ENCODE assay signal across 8 cellular contexts in the genomic region with DNA sequence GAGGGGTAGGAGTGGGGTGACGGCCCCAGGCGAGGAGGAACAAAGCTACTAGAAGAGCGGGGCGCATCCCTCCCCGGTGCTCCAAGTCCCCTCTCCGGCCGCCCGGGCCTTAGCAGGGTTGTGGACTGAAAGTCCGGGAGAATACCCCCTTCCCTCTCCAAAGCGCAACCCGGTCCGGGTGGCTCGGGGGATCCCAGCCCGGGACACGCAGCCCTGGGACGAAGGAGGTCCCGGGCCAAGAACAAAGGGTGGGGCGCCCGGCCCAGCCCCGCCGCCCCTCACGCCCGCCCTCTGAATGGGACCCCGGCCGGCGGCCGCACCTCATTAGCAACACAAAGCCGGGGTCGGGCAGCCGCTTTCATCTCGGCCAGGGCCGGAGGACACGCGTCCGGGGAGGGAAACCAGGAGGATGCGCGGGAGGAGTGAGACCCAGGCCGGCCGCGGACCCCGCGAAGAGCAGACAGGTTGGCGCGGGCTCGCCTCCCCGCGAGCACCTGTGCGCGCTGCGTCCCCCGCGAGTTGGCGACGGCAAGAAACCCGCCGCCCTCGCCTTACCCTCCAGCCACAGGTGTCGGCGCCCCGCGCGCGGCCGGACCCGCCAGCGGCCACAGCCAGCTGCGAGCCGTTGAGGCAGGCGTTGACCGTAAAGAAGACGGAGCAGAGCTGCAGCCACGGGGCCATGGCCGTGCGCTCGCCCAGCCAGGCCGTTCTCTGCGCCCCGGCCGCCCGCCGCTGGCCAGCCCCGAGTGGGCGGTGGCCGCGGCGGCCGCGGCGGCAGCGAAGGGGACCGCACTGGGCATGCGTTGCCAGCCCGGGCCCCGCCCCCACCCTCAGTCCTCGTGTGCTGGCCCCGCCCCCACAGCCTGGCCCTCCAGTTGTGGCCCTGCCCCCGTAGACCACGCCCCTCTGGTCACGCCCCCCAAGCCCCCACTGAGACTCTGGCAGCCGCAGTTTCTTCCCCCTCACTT. TPM values are rescaled to one million over a fixed set of nuclear protein-coding genes. Genes with fewer than 3 reads are reported as not detected.
DNase-seq lines count a peak whose midpoint lies in the region; ATAC-seq, FAIRE-seq and TF ChIP-seq lines count a peak whose summit lies in the region.

A gene (minus strand): TSS at position 748 of the 968 bp plus-strand sequence. CDS start 67 bp downstream, at position 681.

- no peak for FAIRE-seq in small intestine (lab: Jason Lieb, UNC)

- ATAC-seq in GM18909 (IDR thresholded peaks at IDR 0.05; ENCODE audit: poor library complexity, unreplicated experiment) (peak; percentile 51), HG02852 (IDR thresholded peaks at IDR 0.05; ENCODE audit: unreplicated experiment) (no peak)

- intact Hi-C loops in A673 (cut with micrococcal nuclease; ENCODE audit: unreplicated experiment) (loop anchor here (5.0 kb wide), 1 partner anchor 57 kb away; no protein-coding TSS in a partner anchor), breast epithelium (cut with DNase I; ENCODE audit: low total_unique reads) (no loop called here)

- peaks cover 4% of the 10 kb centered on the region for H3K27me3 ChIP-seq in A673 (replicated peaks; ENCODE audit: insufficient read depth, low read depth, low read length, poor library complexity)
- no peaks in the 10 kb centered on the region for H3K27me3 ChIP-seq in breast epithelium
- H3K27me3 ChIP-seq in small intestine (ENCODE audit: control insufficient read depth in 2 of 2, insufficient read depth in 2 of 2, low read length in 2 of 2) = peaks cover 7 to 9% of the 10 kb centered on the region in 2 donors

- 0 to 1% (median 1%) methylated on average over 67 to 100 of the region's 100 CpGs for WGBS in small intestine, 3 donors

- CTCF ChIA-PET in A673 (lab: Charles Lee) = no interaction called here

- POLR2A ChIA-PET in A673 (lab: Charles Lee; ENCODE audit: low non-redundant PET) = no interaction called here

- TF ChIP-seq CTCF in A673 (conservative IDR thresholded peaks at IDR 0.05; ENCODE audit: low read depth, low read length) = no peak
- no peak for TF ChIP-seq CTCF in breast epithelium (IDR thresholded peaks at IDR 0.05)

- H3K36me3 ChIP-seq in A673 (ENCODE audit: insufficient read depth, low read length, poor library complexity, severe bottlenecking) (no peaks in the 10 kb centered on the region), breast epithelium (no peaks in the 10 kb centered on the region), small intestine (ENCODE audit: control insufficient read depth in 2 of 2, insufficient read depth in 2 of 2, low read length in 2 of 2) (no peaks in the 10 kb centered on the region)

- DNase-seq in A673 (ENCODE audit: low spot score) (peak; percentile 74), MV-4-11 (lab: John Stamatoyannopoulos, UW) (peak; percentile 8), T1000 (lab: John Stamatoyannopoulos, UW) (peak; percentile 63), breast epithelium (ENCODE audit: low spot score in 2 of 2) (peak; percentile 60 to 69), iPS-NIHi7 (ENCODE audit: extremely low spot score) (peak; percentile 91), small intestine (peak; percentile 51)

- H3K4me1 ChIP-seq in A673 (ENCODE audit: insufficient read depth, low read length, poor library complexity, severe bottlenecking) = peaks cover 13% of the 10 kb centered on the region
- peaks cover 4 to 10% of the 10 kb centered on the region in 2 donors for H3K4me1 ChIP-seq in breast epithelium
- no peaks in the 10 kb centered on the region for H3K4me1 ChIP-seq in small intestine (ENCODE audit: control insufficient read depth in 2 of 2, insufficient read depth in 1 of 2, low read depth in 1 of 2, low read length in 1 of 2)

- H3K27ac ChIP-seq in A673 (ENCODE audit: low read depth, low read length, poor library complexity, severe bottlenecking) (no peak within 1 kb of the TSS), breast epithelium (peak within 1 kb of the TSS; percentile 76 to 83), small intestine (ENCODE audit: low read depth in 1 of 2, low read length in 1 of 2) (no peak within 1 kb of the TSS)

- BruUV-seq in A673 (replicated peaks; lab: Mats Ljungman, UMichigan) = no TSS peak

- H3K9me3 ChIP-seq in A673 (ENCODE audit: low read depth, low read length, poor library complexity, severe bottlenecking) (no peaks in the 10 kb centered on the region), breast epithelium (no peaks in the 10 kb centered on the region), small intestine (ENCODE audit: control insufficient read depth, low read depth) (no peaks in the 10 kb centered on the region)

- H3K4me3 ChIP-seq in A673 (ENCODE audit: low read depth, low read length, poor library complexity, severe bottlenecking) = peak within 1 kb of the TSS; percentile 51
- H3K4me3 ChIP-seq in breast epithelium = peak within 1 kb of the TSS; percentile 78 to 87 (median 79)
- H3K4me3 ChIP-seq in small intestine (ENCODE audit: low read depth in 1 of 2, low read length in 2 of 2) = peak within 1 kb of the TSS; percentile 33 to 63

- no peak for TF ChIP-seq POLR2A in breast epithelium (IDR thresholded peaks at IDR 0.05)

RNA-seq across cellular contexts. Expression of the gene that starts here (rescaled TPM):
- total RNA-seq in A673 (2021) = 1.3 and 2.2 TPM in 2 replicates
- 10 to 100 TPM in 2 of 3 donors, 1 to 10 TPM in 1; 3.0 to 31.8 (median 31.0) TPM for total RNA-seq in breast epithelium
- under 1 TPM in 1 of 3 donors, not detected in 2; 0.87 TPM for polyA plus RNA-seq in small intestine

Comparison
In these comparisons a context has a peak if more than half of its experiments do, and no peak if none do; other contexts are left out.
1. Peak in DNase-seq and H3K4me3 ChIP-seq in small intestine; RNA of the gene not detected or under 1 TPM.
2. DNase-seq: peak in every context shown above with its lines; median percentile 91 in iPS-NIHi7; 74 in A673; 64 in breast epithelium; 63 in T1000; 51 in small intestine; 8 in MV-4-11.
3. H3K27ac ChIP-seq: peak in breast epithelium (2 of 2); none in A673 (single experiment) and small intestine (0 of 2).
4. Peak in every context shown above with its lines, with median percentiles within 50 percentile points of each other: H3K4me3 ChIP-seq.